Comparison of ENCODE assay signal across 8 cellular contexts in the genomic region with DNA sequence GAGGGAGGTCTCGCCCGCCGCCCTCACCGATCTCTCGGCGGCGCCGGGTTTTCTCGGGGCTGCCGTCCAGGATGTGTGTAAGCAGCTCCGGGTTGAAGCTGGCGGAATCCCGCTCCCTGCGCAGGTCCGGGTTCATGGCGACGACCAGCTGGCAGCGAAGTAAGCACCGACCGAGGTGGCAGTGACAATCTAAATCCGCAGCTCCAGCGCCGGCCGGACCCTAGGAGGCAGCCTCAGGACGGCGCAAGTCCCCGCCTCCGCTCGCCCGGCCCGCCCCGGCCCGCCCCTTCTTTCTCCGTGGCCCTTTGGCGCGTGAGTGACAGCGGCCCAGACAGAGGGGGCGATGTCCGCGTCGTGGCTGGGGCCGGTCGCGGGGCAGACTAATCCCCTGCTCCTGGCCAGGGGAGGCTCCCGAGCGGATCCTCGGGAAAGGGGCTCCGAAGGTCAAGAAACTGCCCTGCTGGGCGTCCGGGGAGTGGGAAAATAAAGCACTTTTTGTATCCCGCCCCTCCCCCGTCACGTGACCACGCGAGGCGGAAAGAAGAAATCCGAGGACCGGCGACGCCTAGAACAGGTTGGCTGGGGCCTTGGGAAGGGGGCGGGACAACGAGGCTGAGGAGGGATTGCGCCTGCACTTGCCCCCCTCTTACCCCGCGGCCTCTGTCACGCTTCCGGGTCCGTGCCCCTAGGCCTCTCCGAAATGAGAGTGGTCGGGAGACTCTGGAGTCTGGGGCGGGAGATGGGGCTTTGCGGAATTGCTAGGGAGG. TPM values are rescaled to one million over a fixed set of nuclear protein-coding genes. Genes with fewer than 3 reads are reported as not detected.
DNase-seq lines count a peak whose midpoint lies in the region; ATAC-seq and TF ChIP-seq lines count a peak whose summit lies in the region.

A gene (minus strand): TSS at position 229 of the 767 bp plus-strand sequence. CDS start 93 bp downstream, at position 136.
A gene with protein sequence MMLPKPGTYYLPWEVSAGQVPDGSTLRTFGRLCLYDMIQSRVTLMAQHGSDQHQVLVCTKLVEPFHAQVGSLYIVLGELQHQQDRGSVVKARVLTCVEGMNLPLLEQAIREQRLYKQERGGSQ (plus strand): TSS at position 303 of the 767 bp plus-strand sequence. CDS start 6,953 bp downstream, outside the sequence.

- no peaks in the 10 kb centered on the region for H3K9me3 Mint-ChIP-seq in T-cell
- H3K9me3 Mint-ChIP-seq in type B pancreatic cell = no peaks in the 10 kb centered on the region

- TF ChIP-seq CTCF in GM12874 (IDR thresholded peaks at IDR 0.05; ENCODE audit: insufficient read depth, low read depth, low read length) = peak; percentile 14; the same call in 1 of the 2 replicates
- TF ChIP-seq CTCF in type B pancreatic cell (conservative IDR thresholded peaks at IDR 0.05) = peak; percentile 56

- peak within 1 kb of the TSS; percentile 92 to 99 (median 95) for H3K4me3 Mint-ChIP-seq in T-cell
- H3K4me3 Mint-ChIP-seq in type B pancreatic cell = peak within 1 kb of the TSS; percentile 93

- no peaks in the 10 kb centered on the region for H3K27me3 Mint-ChIP-seq in T-cell
- no peaks in the 10 kb centered on the region for H3K27me3 Mint-ChIP-seq in type B pancreatic cell

- CTCF ChIA-PET in T-cell (lab: Charles Lee) = no interaction called here

- intact Hi-C loops in cardiac septum (cut with DNase I) = loop anchor here (2.0 kb wide), 1 partner anchor 38 kb away; a partner anchor contains a TSS

- H3K36me3 Mint-ChIP-seq in T-cell (no peaks in the 10 kb centered on the region), type B pancreatic cell (peaks cover 13% of the 10 kb centered on the region)

- WGBS in adipose tissue, 3 donors = 0 to 1% (median 0%) methylated on average over 60 to 72 of the region's 72 CpGs

- peak within 1 kb of the TSS; percentile 93 for H3K27ac ChIP-seq in adipose tissue (ENCODE audit: low read depth, low read length)

- POLR2A ChIA-PET in T-cell (lab: Charles Lee) = no interaction called here

- H3K4me1 Mint-ChIP-seq in T-cell = peaks cover 45 to 46% (median 46%) of the 10 kb centered on the region in 3 donors
- peaks cover 54% of the 10 kb centered on the region for H3K4me1 Mint-ChIP-seq in type B pancreatic cell (ENCODE audit: unreplicated experiment)

- ATAC-seq in HG02798 (IDR thresholded peaks at IDR 0.05; ENCODE audit: poor library complexity, unreplicated experiment) (peak; percentile 92), T-cell (replicated peaks in 1 of 4) (peak; percentile 94 to 96 (median 95))

- DNase-seq in NCI-H1436 treated with DMSO at 0.1 percent for 48 hours (lab: John Stamatoyannopoulos, UW) = peak; percentile 90
- DNase-seq in T-cell = peak; percentile 89 to 98 (median 95)
- peak; percentile 99 for DNase-seq in cardiac septum (ENCODE audit: low spot score)
- DNase-seq in pons (ENCODE audit: low spot score) = peak; percentile 95
- DNase-seq in type B pancreatic cell (ENCODE audit: extremely low spot score, unreplicated experiment) = peak; percentile 96

- peak within 1 kb of the TSS; percentile 99 to 100 for H3K27ac Mint-ChIP-seq in T-cell
- H3K27ac Mint-ChIP-seq in type B pancreatic cell = peak within 1 kb of the TSS; percentile 99

RNA-seq across cellular contexts. Expression of the first gene that starts in this region (rescaled TPM):
- total RNA-seq in T-cell (10 to 100 TPM; 17.6 to 33.8 (median 29.1) TPM), cardiac septum (73.3 TPM), type B pancreatic cell (ENCODE audit: low replicate concordance) (48.5 and 84.6 TPM in 2 replicates)
- polyA plus RNA-seq in adipose tissue = 10 to 100 TPM; 17.7 to 61.9 (median 19.8) TPM

RNA-seq across cellular contexts. Expression of the second gene that starts in this region (rescaled TPM):
- total RNA-seq in T-cell = 10 to 100 TPM; 12.8 to 15.3 (median 14.3) TPM
- 10 to 100 TPM; 25.2 to 42.6 (median 39.5) TPM for polyA plus RNA-seq in adipose tissue
- total RNA-seq in cardiac septum = 9.6 TPM
- total RNA-seq in type B pancreatic cell (ENCODE audit: low replicate concordance) = 15.9 and 31.2 TPM in 2 replicates

Comparison
In these comparisons a context has a peak if more than half of its experiments do, and no peak if none do; other contexts are left out.
1. Peak in every context shown above with its lines: DNase-seq, ATAC-seq and H3K27ac ChIP-seq.